In genomic region chr3:42513521-42513920, GRCh38 we compare ENCODE assay signal across 21 cellular contexts.
"Had no signal": no experiment of that assay in that cellular context is flagged by ENCODE, and none has a peak within 500 bp of the region (broad histone marks: within the 10 kb centered on the region; RNA-seq: fewer than 3 reads in every experiment).

No MANE protein-coding gene starts in this region.

- DNase-seq: activated CD4-positive, alpha-beta memory T cell treated with anti-CD3 and anti-CD28 coated beads, Interleukin-2, amount 10 ng/mL, durations not matched to agents 7 days and 5 days; activated CD4-positive, alpha-beta T cell treated with anti-CD3 and anti-CD28 coated beads for 48 hours; activated CD4-positive, CD25-positive, alpha-beta regulatory T cell; activated CD8-positive, alpha-beta memory T cell treated with anti-CD3 and anti-CD28 coated beads, Interleukin-2, amount 10 ng/mL, durations not matched to agents 7 days and 5 days; activated naive CD4-positive, alpha-beta T cell treated with Interleukin-2 at 50 U/mL for 16 hours; amygdala; body of pancreas; colonic mucosa; erythroblast; foreskin melanocyte; left lung; mesenchymal stem cell; mucosa of descending colon; naive B cell; stimulated activated naive B cell treated with anti-CD40 and anti-IgM and Interleukin-4, amounts not matched to agents 10 μg/mL and 1 μg/mL and 100 μg/mL, for 72 hours; T1000; thyroid gland; uterus had no signal

- H3K4me1 ChIP-seq: body of pancreas, pancreas, uterus had no signal

- H3K36me3 ChIP-seq: colonic mucosa, pancreas, right lobe of liver, thyroid gland, uterus had no signal

- H3K27me3 ChIP-seq: body of pancreas, colonic mucosa, left lung, pancreas, right lobe of liver, thyroid gland, uterus had no signal

- H3K9me3 ChIP-seq: body of pancreas, colonic mucosa, left lung, mucosa of descending colon, pancreas, right lobe of liver, thyroid gland, uterus had no signal

- H3K27ac ChIP-seq: body of pancreas, colonic mucosa, pancreas, right lobe of liver, thyroid gland, uterus had no signal

- ATAC-seq: activated CD8-positive, alpha-beta memory T cell treated with anti-CD3 and anti-CD28 coated beads, Interleukin-2, amount 10 ng/mL, durations not matched to agents 7 days and 5 days; body of pancreas; left lung; mucosa of descending colon; pancreas; right lobe of liver; SK-N-SH treated with all-trans-retinoic acid at 6 μM for 48 hours; stimulated activated naive B cell treated with anti-CD40 and anti-IgM and Interleukin-4, amounts not matched to agents 10 μg/mL and 1 μg/mL and 100 μg/mL, for 72 hours had no signal

- H3K4me3 ChIP-seq: body of pancreas, colonic mucosa, left lung, mucosa of descending colon, pancreas, right lobe of liver, thyroid gland, uterus had no signal
